8 cellular contexts compared by ENCODE assay signal in genomic region chr6:35259946-35260626, GRCh38. TPM values are rescaled to one million over a fixed set of nuclear protein-coding genes. Genes with fewer than 3 reads are reported as not detected.
DNase-seq lines count a peak whose midpoint lies in the region; ATAC-seq and TF ChIP-seq lines count a peak whose summit lies in the region.

No MANE protein-coding gene starts in this region.

- H3K27me3 ChIP-seq in mammary epithelial cell (ENCODE audit: insufficient read depth, low read length): no peaks in the 10 kb centered on the region
- H3K27me3 ChIP-seq in kidney epithelial cell (ENCODE audit: control insufficient read depth, insufficient read depth, low read length): no peaks in the 10 kb centered on the region

- H3K9ac ChIP-seq in ES-I3 (ENCODE audit: low read depth, low read length): peak overlapping the region; percentile 69
- peak overlapping the region; percentile 81 for H3K9ac ChIP-seq in mammary epithelial cell (ENCODE audit: insufficient read depth, low read length)

- dilution Hi-C loops in mammary epithelial cell (cut with HindIII; ENCODE audit: low sequenced_read_pairs): no loop called here

- 21% methylated on average over 9 of the region's 23 CpGs for WGBS in mammary epithelial cell (ENCODE audit: low coverage, missing lambda C conversion rate)

- in situ Hi-C loops in mammary epithelial cell (cut with MboI; ENCODE audit: low sequenced_read_pairs in 2 of 2): no loop called here

- peaks cover 15% of the 10 kb centered on the region for H3K79me2 ChIP-seq in mammary epithelial cell (ENCODE audit: insufficient read depth, low read length)

- no peaks in the 10 kb centered on the region for H4K20me1 ChIP-seq in mammary epithelial cell (ENCODE audit: insufficient read depth, low read length)

- H3K4me3 ChIP-seq in WI38 (ENCODE audit: low read depth, low read length) (peak overlapping the region; percentile 88), mammary epithelial cell (replicated peaks in 1 of 3; ENCODE audit: insufficient read depth in 1 of 3, low read depth in 2 of 3, low read length in 3 of 3) (peak overlapping the region; percentile 25 to 68 (median 63)), kidney epithelial cell (ENCODE audit: low read depth, low read length) (peak overlapping the region; percentile 69)

- peak overlapping the region; percentile 79 for H3K4me2 ChIP-seq in mammary epithelial cell (ENCODE audit: insufficient read depth, low read depth, low read length)

- no peak for TF ChIP-seq CTCF in WI38 (IDR thresholded peaks at IDR 0.05; ENCODE audit: low read depth, low read length)
- no peak for TF ChIP-seq CTCF in mammary epithelial cell (conservative IDR thresholded peaks at IDR 0.05 in 1 of 2, IDR thresholded peaks at IDR 0.05 in 1 of 2; ENCODE audit: extremely low read depth in 1 of 2, insufficient read depth in 1 of 2, low read depth in 1 of 2, low read length in 2 of 2)
- no peak for TF ChIP-seq CTCF in kidney epithelial cell (IDR thresholded peaks at IDR 0.05; ENCODE audit: insufficient read depth, low read length, poor library complexity, severe bottlenecking)

- ATAC-seq in GM21737 (IDR thresholded peaks at IDR 0.05; ENCODE audit: unreplicated experiment): peak; percentile 50

- TSS peak; percentile 42 for BruUV-seq in mammary epithelial cell (replicated peaks; lab: Mats Ljungman, UMichigan)

- H3K9me3 ChIP-seq in ES-I3 (ENCODE audit: control insufficient read depth, insufficient read depth, low read length) (no peaks in the 10 kb centered on the region), mammary epithelial cell (replicated peaks; ENCODE audit: insufficient read depth, low read length) (no peaks in the 10 kb centered on the region)

- CTCF ChIA-PET in mammary epithelial cell (lab: Charles Lee; ENCODE audit: low non-redundant PET): no interaction called here

- intact Hi-C loops in mammary epithelial cell (cut with micrococcal nuclease): no loop called here

- H2AFZ ChIP-seq in mammary epithelial cell (ENCODE audit: low read depth, low read length): peak overlapping the region; percentile 83

- H3K27ac ChIP-seq in mammary epithelial cell (ENCODE audit: insufficient read depth, low read depth, low read length): peak overlapping the region; percentile 77

- peak; percentile 66 for DNase-seq in LoVo (ENCODE audit: low spot score)
- peak; percentile 89 for DNase-seq in mammary epithelial cell
- DNase-seq in kidney epithelial cell (ENCODE audit: low read depth): no peak
- DNase-seq in stimulated activated CD4-positive, alpha-beta T cell treated with anti-CD3 and anti-CD28 coated beads, Interleukin-1b, Interleukin-23, amount 100 ng/mL, for 1 hour (ENCODE audit: low read depth in 2 of 2): peak; percentile 53 to 57
- no peak for DNase-seq in kidney glomerular epithelial cell (lab: John Stamatoyannopoulos, UW)

- H3K4me1 ChIP-seq in ES-I3 (ENCODE audit: insufficient read depth, low read length) (no peaks in the 10 kb centered on the region; the same call in 1 of the 2 replicates), mammary epithelial cell (ENCODE audit: insufficient read depth, low read length) (peaks cover 13% of the 10 kb centered on the region)

- no peaks in the 10 kb centered on the region for H3K36me3 ChIP-seq in ES-I3 (ENCODE audit: insufficient read depth, low read length)
- no peaks in the 10 kb centered on the region for H3K36me3 ChIP-seq in mammary epithelial cell (ENCODE audit: insufficient read depth, low read length)
- H3K36me3 ChIP-seq in kidney epithelial cell (ENCODE audit: control insufficient read depth, insufficient read depth, low read length): no peaks in the 10 kb centered on the region

RNA-seq across cellular contexts. Expression of gene ZNF76, which starts 0.6 kb away (rescaled TPM):
- total RNA-seq in mammary epithelial cell (10 to 100 TPM; 18.8 to 21.9 TPM), kidney epithelial cell (21.2 and 23.6 TPM in 2 replicates)
- polyA plus RNA-seq in mammary epithelial cell: 13.2 TPM
- 44.4 TPM for polyA minus RNA-seq in mammary epithelial cell

RNA-seq across cellular contexts. Expression of gene DEF6, which starts 37.5 kb away (rescaled TPM):
- total RNA-seq in mammary epithelial cell: 10 to 100 TPM; 12.8 to 32.9 TPM
- 19.3 TPM for polyA plus RNA-seq in mammary epithelial cell
- 4.4 TPM for polyA minus RNA-seq in mammary epithelial cell
- total RNA-seq in kidney epithelial cell: 3.2 and 3.6 TPM in 2 replicates

RNA-seq across cellular contexts. Expression of gene SCUBE3, which starts 46.3 kb away (rescaled TPM):
- under 1 TPM; under 0.01 to 0.19 TPM for total RNA-seq in mammary epithelial cell
- 0.06 TPM for polyA plus RNA-seq in mammary epithelial cell
- not detected for polyA minus RNA-seq in mammary epithelial cell
- 1.4 and 1.8 TPM in 2 replicates for total RNA-seq in kidney epithelial cell

Comparison
In these comparisons a context has a peak if more than half of its experiments do, and no peak if none do; other contexts are left out.
1. DNase-seq: peak in LoVo (single experiment), mammary epithelial cell (single experiment) and stimulated activated CD4-positive, alpha-beta T cell treated with anti-CD3 and anti-CD28 coated beads, Interleukin-1b, Interleukin-23, amount 100 ng/mL, for 1 hour (2 of 2); none in kidney epithelial cell (single experiment) and kidney glomerular epithelial cell (single experiment).
2. Peak in every context shown above with its lines, with median percentiles within 50 percentile points of each other: H3K4me3 ChIP-seq.